Comparison of ENCODE assay signal across 1 cellular context in genomic region chr18:80249217-80250093, GRCh38.
TF ChIP-seq lines count a peak whose summit lies in the region.

No MANE protein-coding gene starts in this region.

TF ChIP-seq in IMR-90, 13 proteins besides CTCF, POLR2A, EP300 and RAD21:
- TF ChIP-seq BHLHE40 (IDR thresholded peaks at IDR 0.05; ENCODE audit: low read depth, low read length) = peak; percentile 33; the same call in 1 of the 2 replicates
- no peak for TF ChIP-seq ELK1 (IDR thresholded peaks at IDR 0.05; ENCODE audit: borderline replicate concordance, low read depth, low read length)
